Comparison of ENCODE assay signal across 14 cellular contexts in the genomic region with DNA sequence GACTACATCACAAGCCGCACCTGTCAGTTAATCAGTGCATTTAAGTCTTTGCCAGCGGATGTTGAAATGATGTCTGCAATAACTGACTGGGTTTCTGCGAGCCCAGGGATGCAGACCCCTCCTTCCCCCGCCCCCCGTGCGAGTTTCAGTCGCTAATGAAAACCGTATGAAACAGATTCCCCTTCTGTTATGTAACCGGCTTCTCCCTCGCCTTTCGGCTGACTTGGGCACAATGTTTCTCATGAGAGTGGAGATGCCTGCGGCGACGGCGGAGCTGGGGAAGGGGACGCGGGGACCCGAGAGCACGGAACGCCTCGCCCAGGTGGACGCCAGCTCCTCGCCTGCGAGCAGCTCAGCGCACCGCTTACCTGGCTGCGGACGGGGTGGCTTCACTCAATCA. TPM values are rescaled to one million over a fixed set of nuclear protein-coding genes. Genes with fewer than 3 reads are reported as not detected.
DNase-seq lines count a peak whose midpoint lies in the region; ATAC-seq and TF ChIP-seq lines count a peak whose summit lies in the region.
"Had no signal": no experiment of that assay in that cellular context is flagged by ENCODE, and none has a peak within 500 bp of the region (broad histone marks: within the 10 kb centered on the region; RNA-seq: fewer than 3 reads in every experiment).

No MANE protein-coding gene starts in this region.

- peaks cover 4% of the 10 kb centered on the region for H3K4me1 Mint-ChIP-seq in activated T-cell treated with anti-CD3 and anti-CD28 coated beads, Interleukin-2, amount 50 U/mL, for 4 hours (ENCODE audit: low read depth)
- peaks cover 1% of the 10 kb centered on the region for H3K4me1 Mint-ChIP-seq in activated T-helper 2 cell treated with anti-CD3 and anti-CD28 coated beads, Interferon-gamma antibody, Interleukin-2, Interleukin-4, amounts not matched to agents 10 μg/mL and 5 μg/mL and 100 μg/mL, durations not matched to agents 14 hours and 24 hours and 36 hours (ENCODE audit: low read depth)

- no peak overlapping the region for H3K27ac Mint-ChIP-seq in activated T-helper 2 cell treated with anti-CD3 and anti-CD28 coated beads, Interferon-gamma antibody, Interleukin-2, Interleukin-4, amounts not matched to agents 10 μg/mL and 5 μg/mL and 100 μg/mL, durations not matched to agents 14 hours and 24 hours and 36 hours
- H3K27ac Mint-ChIP-seq: activated CD4-positive, alpha-beta T cell treated with anti-CD3 and anti-CD28 coated beads, Interleukin-2, amount 10 ng/mL, durations not matched to agents 7 days and 5 days had no signal

- H3K4me2 ChIP-seq in BLaER1, result no peak overlapping the region
- peak overlapping the region; percentile 98 for H3K4me2 ChIP-seq in neural cell (ENCODE audit: low read length)
- H3K4me2 ChIP-seq: KMS-11 had no signal

- H3K36me3 ChIP-seq in BLaER1 (no peaks in the 10 kb centered on the region), neural cell (ENCODE audit: insufficient read depth, low read length) (no peaks in the 10 kb centered on the region)
- H3K36me3 ChIP-seq: adrenal gland, neutrophil had no signal

- H3K4me3 Mint-ChIP-seq in activated T-cell treated with anti-CD3 and anti-CD28 coated beads, Interleukin-2, amount 50 U/mL, for 4 hours, result no peak overlapping the region
- H3K4me3 Mint-ChIP-seq in activated T-helper 2 cell treated with anti-CD3 and anti-CD28 coated beads, Interferon-gamma antibody, Interleukin-2, Interleukin-4, amounts not matched to agents 10 μg/mL and 5 μg/mL and 100 μg/mL, durations not matched to agents 14 hours and 24 hours and 36 hours (ENCODE audit: low read depth), result no peak overlapping the region
- H3K4me3 Mint-ChIP-seq: activated CD4-positive, alpha-beta T cell treated with anti-CD3 and anti-CD28 coated beads, Interleukin-2, amount 10 ng/mL, durations not matched to agents 7 days and 5 days had no signal

- H3K27me3 ChIP-seq in BLaER1 (peaks cover 53% of the 10 kb centered on the region), neural cell (ENCODE audit: insufficient read depth, low read depth, low read length) (peaks cover 32% of the 10 kb centered on the region)

- H3K4me3 ChIP-seq in BLaER1 (peak overlapping the region; percentile 18; the same call in 1 of the 2 replicates), neural cell (ENCODE audit: low read length) (peak overlapping the region; percentile 91)
- H3K4me3 ChIP-seq: adrenal gland had no signal

- H3K9me3 Mint-ChIP-seq in activated T-cell treated with anti-CD3 and anti-CD28 coated beads, Interleukin-2, amount 50 U/mL, for 4 hours, result no peaks in the 10 kb centered on the region
- H3K9me3 Mint-ChIP-seq in activated T-helper 2 cell treated with anti-CD3 and anti-CD28 coated beads, Interferon-gamma antibody, Interleukin-2, Interleukin-4, amounts not matched to agents 10 μg/mL and 5 μg/mL and 100 μg/mL, durations not matched to agents 14 hours and 24 hours and 36 hours, result no peaks in the 10 kb centered on the region
- H3K9me3 Mint-ChIP-seq: activated CD4-positive, alpha-beta T cell treated with anti-CD3 and anti-CD28 coated beads, Interleukin-2, amount 10 ng/mL, durations not matched to agents 7 days and 5 days had no signal

- intact Hi-C loops in activated T-helper 2 cell treated with anti-CD3 and anti-CD28 coated beads, Interferon-gamma antibody, Interleukin-2, Interleukin-4, amounts not matched to agents 10 μg/mL and 5 μg/mL and 100 μg/mL, durations not matched to agents 14 hours and 24 hours and 36 hours (cut with micrococcal nuclease), result loop anchor here (10.0 kb wide), 2 partner anchors 201 to 1221 kb away; a partner anchor contains a TSS

- peaks cover 62% of the 10 kb centered on the region for H3K27me3 Mint-ChIP-seq in activated T-cell treated with anti-CD3 and anti-CD28 coated beads, Interleukin-2, amount 50 U/mL, for 4 hours (ENCODE audit: low read depth)
- peaks cover 59% of the 10 kb centered on the region for H3K27me3 Mint-ChIP-seq in activated T-helper 2 cell treated with anti-CD3 and anti-CD28 coated beads, Interferon-gamma antibody, Interleukin-2, Interleukin-4, amounts not matched to agents 10 μg/mL and 5 μg/mL and 100 μg/mL, durations not matched to agents 14 hours and 24 hours and 36 hours (ENCODE audit: low read depth)

- no peak overlapping the region for H3K9ac ChIP-seq in BLaER1
- H3K9ac ChIP-seq in neural cell (ENCODE audit: low read length), result peak overlapping the region; percentile 84
- H3K9ac ChIP-seq: KMS-11 had no signal

- H3K79me2 ChIP-seq in neural cell (replicated peaks; ENCODE audit: insufficient read depth, low read length), result no peaks in the 10 kb centered on the region

- TF ChIP-seq EP300 in neural cell (conservative IDR thresholded peaks at IDR 0.05; ENCODE audit: poor library complexity, severe bottlenecking), result no peak

- TF ChIP-seq RAD21 in neural cell (conservative IDR thresholded peaks at IDR 0.05), result no peak

- ATAC-seq in activated T-cell treated with anti-CD3 and anti-CD28 coated beads, Interleukin-2, amount 50 U/mL, for 4 hours, result no peak

- H3K27ac ChIP-seq in BLaER1, result no peak overlapping the region
- H3K27ac ChIP-seq in neural cell (ENCODE audit: low read length), result peak overlapping the region; percentile 66
- H3K27ac ChIP-seq: adrenal gland, foreskin keratinocyte, KMS-11, neutrophil had no signal

- no peaks in the 10 kb centered on the region for H4K20me1 ChIP-seq in BLaER1
- H4K20me1 ChIP-seq in neural cell (ENCODE audit: insufficient read depth), result no peaks in the 10 kb centered on the region

- no peaks in the 10 kb centered on the region for H3K36me3 Mint-ChIP-seq in activated T-cell treated with anti-CD3 and anti-CD28 coated beads, Interleukin-2, amount 50 U/mL, for 4 hours (ENCODE audit: insufficient read depth)
- no peaks in the 10 kb centered on the region for H3K36me3 Mint-ChIP-seq in activated T-helper 2 cell treated with anti-CD3 and anti-CD28 coated beads, Interferon-gamma antibody, Interleukin-2, Interleukin-4, amounts not matched to agents 10 μg/mL and 5 μg/mL and 100 μg/mL, durations not matched to agents 14 hours and 24 hours and 36 hours (ENCODE audit: low read depth)

- H3K4me1 ChIP-seq in BLaER1, result 0 out of 2 replicates have a peak, but pooled peaks cover 8% of the 10 kb centered on the region
- H3K4me1 ChIP-seq: foreskin keratinocyte had no signal

- H3K9me3 ChIP-seq in BLaER1, result peaks cover 14% of the 10 kb centered on the region
- H3K9me3 ChIP-seq in neural cell (ENCODE audit: low read length), result no peaks in the 10 kb centered on the region
- H3K9me3 ChIP-seq: adrenal gland, neutrophil had no signal

- peak; percentile 74 for DNase-seq in NCI-H1694 (lab: John Stamatoyannopoulos, UW)
- peak; percentile 49 for DNase-seq in cerebellum (ENCODE audit: low spot score)
- no peak for DNase-seq in GDM1 (lab: John Stamatoyannopoulos, UW)
- DNase-seq in activated T-cell treated with anti-CD3 and anti-CD28 coated beads, Interleukin-2, amount 50 U/mL, for 4 hours, result no peak
- DNase-seq in activated T-helper 2 cell treated with anti-CD3 and anti-CD28 coated beads, Interferon-gamma antibody, Interleukin-2, Interleukin-4, amounts not matched to agents 10 μg/mL and 5 μg/mL and 100 μg/mL, durations not matched to agents 14 hours and 24 hours and 36 hours (ENCODE audit: low spot score), result no peak
- no peak for DNase-seq in RKO (ENCODE audit: low spot score)
- DNase-seq: activated CD4-positive, alpha-beta T cell treated with anti-CD3 and anti-CD28 coated beads, Interleukin-2, amount 10 ng/mL, durations not matched to agents 7 days and 5 days had no signal

- peak overlapping the region; percentile 92 for H2AFZ ChIP-seq in neural cell (ENCODE audit: low read depth, low read length)

- no peaks in the 10 kb centered on the region for H3F3A ChIP-seq in neural cell (ENCODE audit: insufficient read depth, low read length, poor library complexity, severe bottlenecking)

- no peaks in the 10 kb centered on the region for H3K9me2 ChIP-seq in neural cell (ENCODE audit: insufficient read depth, low read length)

- no peak for TF ChIP-seq CTCF in neural cell (IDR thresholded peaks at IDR 0.05; ENCODE audit: poor library complexity, severe bottlenecking)

TF ChIP-seq in neural cell, 6 proteins besides CTCF, POLR2A, EP300 and RAD21:
- TF ChIP-seq POLR2AphosphoS5 (IDR thresholded peaks at IDR 0.05), result no peak
- TF ChIP-seq, protein P1, sequence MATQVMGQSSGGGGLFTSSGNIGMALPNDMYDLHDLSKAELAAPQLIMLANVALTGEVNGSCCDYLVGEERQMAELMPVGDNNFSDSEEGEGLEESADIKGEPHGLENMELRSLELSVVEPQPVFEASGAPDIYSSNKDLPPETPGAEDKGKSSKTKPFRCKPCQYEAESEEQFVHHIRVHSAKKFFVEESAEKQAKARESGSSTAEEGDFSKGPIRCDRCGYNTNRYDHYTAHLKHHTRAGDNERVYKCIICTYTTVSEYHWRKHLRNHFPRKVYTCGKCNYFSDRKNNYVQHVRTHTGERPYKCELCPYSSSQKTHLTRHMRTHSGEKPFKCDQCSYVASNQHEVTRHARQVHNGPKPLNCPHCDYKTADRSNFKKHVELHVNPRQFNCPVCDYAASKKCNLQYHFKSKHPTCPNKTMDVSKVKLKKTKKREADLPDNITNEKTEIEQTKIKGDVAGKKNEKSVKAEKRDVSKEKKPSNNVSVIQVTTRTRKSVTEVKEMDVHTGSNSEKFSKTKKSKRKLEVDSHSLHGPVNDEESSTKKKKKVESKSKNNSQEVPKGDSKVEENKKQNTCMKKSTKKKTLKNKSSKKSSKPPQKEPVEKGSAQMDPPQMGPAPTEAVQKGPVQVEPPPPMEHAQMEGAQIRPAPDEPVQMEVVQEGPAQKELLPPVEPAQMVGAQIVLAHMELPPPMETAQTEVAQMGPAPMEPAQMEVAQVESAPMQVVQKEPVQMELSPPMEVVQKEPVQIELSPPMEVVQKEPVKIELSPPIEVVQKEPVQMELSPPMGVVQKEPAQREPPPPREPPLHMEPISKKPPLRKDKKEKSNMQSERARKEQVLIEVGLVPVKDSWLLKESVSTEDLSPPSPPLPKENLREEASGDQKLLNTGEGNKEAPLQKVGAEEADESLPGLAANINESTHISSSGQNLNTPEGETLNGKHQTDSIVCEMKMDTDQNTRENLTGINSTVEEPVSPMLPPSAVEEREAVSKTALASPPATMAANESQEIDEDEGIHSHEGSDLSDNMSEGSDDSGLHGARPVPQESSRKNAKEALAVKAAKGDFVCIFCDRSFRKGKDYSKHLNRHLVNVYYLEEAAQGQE (IDR thresholded peaks at IDR 0.05; ENCODE audit: borderline replicate concordance), result no peak
- peak; percentile 26 for TF ChIP-seq MXI1 (conservative IDR thresholded peaks at IDR 0.05; ENCODE audit: poor library complexity, severe bottlenecking)
- TF ChIP-seq EZH2 (IDR thresholded peaks at IDR 0.05; ENCODE audit: borderline replicate concordance, insufficient read depth, low read length, poor library complexity, severe bottlenecking), result no peak

RNA-seq across cellular contexts. Expression of a gene that starts 0.7 kb away (rescaled TPM):
- 14.5 TPM for total RNA-seq in cerebellum
- polyA plus RNA-seq in neural cell, result 1.4 and 1.7 TPM in 2 replicates
- 6.8 and 8.9 TPM in 2 replicates for polyA minus RNA-seq in neural cell
- not detected for total RNA-seq in activated T-cell treated with anti-CD3 and anti-CD28 coated beads, Interleukin-2, amount 50 U/mL, for 4 hours
- not detected in 2 replicates for total RNA-seq in activated T-helper 2 cell treated with anti-CD3 and anti-CD28 coated beads, Interferon-gamma antibody, Interleukin-2, Interleukin-4, amounts not matched to agents 10 μg/mL and 5 μg/mL and 100 μg/mL, durations not matched to agents 14 hours and 24 hours and 36 hours
- total RNA-seq: activated CD4-positive, alpha-beta T cell treated with anti-CD3 and anti-CD28 coated beads, Interleukin-2, amount 10 ng/mL, durations not matched to agents 7 days and 5 days; foreskin keratinocyte; RPMI7951 had no signal
- polyA plus RNA-seq: foreskin keratinocyte had no signal

Comparison
In these comparisons a context has a peak if more than half of its experiments do, and no peak if none do; other contexts are left out.
1. DNase-seq: peak in NCI-H1694 (single experiment) and cerebellum (single experiment); none in GDM1 (single experiment), activated T-cell treated with anti-CD3 and anti-CD28 coated beads, Interleukin-2, amount 50 U/mL, for 4 hours (single experiment), activated T-helper 2 cell treated with anti-CD3 and anti-CD28 coated beads, Interferon-gamma antibody, Interleukin-2, Interleukin-4, amounts not matched to agents 10 μg/mL and 5 μg/mL and 100 μg/mL, durations not matched to agents 14 hours and 24 hours and 36 hours (single experiment) and RKO (single experiment).
2. RNA of a gene that starts 0.7 kb away (total RNA-seq): 14.5 TPM in cerebellum (single experiment); not detected in activated T-cell treated with anti-CD3 and anti-CD28 coated beads, Interleukin-2, amount 50 U/mL, for 4 hours and not detected in activated T-helper 2 cell treated with anti-CD3 and anti-CD28 coated beads, Interferon-gamma antibody, Interleukin-2, Interleukin-4, amounts not matched to agents 10 μg/mL and 5 μg/mL and 100 μg/mL, durations not matched to agents 14 hours and 24 hours and 36 hours; every median in the first group is over 10 times any median in the second.